In the genomic region with DNA sequence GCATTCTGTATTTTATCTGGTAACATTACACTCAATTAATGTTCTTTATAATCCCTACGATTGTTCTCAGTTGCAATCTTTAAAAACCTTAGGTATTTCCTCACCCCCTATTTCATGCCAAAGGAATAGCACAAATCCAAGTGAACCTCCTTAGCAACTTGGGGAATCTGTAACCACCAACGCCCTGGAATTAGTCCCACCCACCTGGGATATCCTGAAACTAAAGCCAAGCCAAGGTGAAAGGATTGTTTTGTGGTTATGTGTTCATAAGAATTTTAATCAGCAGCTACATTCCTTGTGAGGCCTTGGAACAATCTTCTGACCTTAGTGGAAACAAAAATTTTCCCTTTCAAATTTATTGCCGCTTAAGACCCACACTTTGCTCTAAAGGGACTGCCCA, we compare ENCODE assay signal across 18 cellular contexts.
DNase-seq lines count a peak whose midpoint lies in the region; ATAC-seq and TF ChIP-seq lines count a peak whose summit lies in the region.
"Had no signal": no experiment of that assay in that cellular context is flagged by ENCODE, and none has a peak within 500 bp of the region (broad histone marks: within the 10 kb centered on the region; RNA-seq: fewer than 3 reads in every experiment).

No MANE protein-coding gene starts in this region.

- no peaks in the 10 kb centered on the region for H3K36me3 ChIP-seq in RWPE2 (ENCODE audit: low read depth)

- intact Hi-C loops in sciatic nerve (cut with DNase I), result no loop called here

- ATAC-seq in RWPE2 (ENCODE audit: low read depth), result peak; percentile 42
- ATAC-seq in sciatic nerve, result peak; percentile 55
- no peak for ATAC-seq in HG03442 (IDR thresholded peaks at IDR 0.05; ENCODE audit: unreplicated experiment)
- ATAC-seq: A549, HCT116 had no signal

- DNase-seq in M059J (ENCODE audit: low read depth) (peak; percentile 28), RWPE2 (ENCODE audit: low spot score) (no peak), choroid plexus epithelial cell (ENCODE audit: low read depth) (peak; percentile 20), sciatic nerve (ENCODE audit: low spot score) (no peak), iPS-NIHi7 (ENCODE audit: extremely low spot score) (no peak), MV-4-11 (lab: John Stamatoyannopoulos, UW) (no peak)
- DNase-seq: AML-193; CD4-positive, alpha-beta memory T cell; DMS153; DMS79 treated with DMSO at 0.1 percent for 48 hours; GF-D8; GOT3; H7; HFFc6 had no signal

- no peaks in the 10 kb centered on the region for H3K4me1 ChIP-seq in RWPE2 (ENCODE audit: insufficient read depth, poor library complexity, severe bottlenecking)
- H3K4me1 ChIP-seq: A549 had no signal

- no peak overlapping the region for H3K27ac ChIP-seq in RWPE2 (ENCODE audit: poor library complexity, severe bottlenecking)
- H3K27ac ChIP-seq: A549, C4-2B had no signal

- H3K9me3 ChIP-seq in RWPE2 (ENCODE audit: severe bottlenecking), result no peaks in the 10 kb centered on the region
- H3K9me3 ChIP-seq: A549 had no signal

- H3K4me3 ChIP-seq in RWPE2 (ENCODE audit: severe bottlenecking) (no peak overlapping the region), choroid plexus epithelial cell (ENCODE audit: low read depth, low read length) (no peak overlapping the region)
- H3K4me3 ChIP-seq: A549 had no signal

- TF ChIP-seq CTCF in RWPE2 (IDR thresholded peaks at IDR 0.05; ENCODE audit: poor library complexity, severe bottlenecking), result no peak
- TF ChIP-seq CTCF in choroid plexus epithelial cell (conservative IDR thresholded peaks at IDR 0.05; ENCODE audit: low read depth, low read length), result no peak

- no peaks in the 10 kb centered on the region for H3K27me3 ChIP-seq in RWPE2 (ENCODE audit: insufficient read depth, poor library complexity, severe bottlenecking)

Comparison
In these comparisons a context has a peak if more than half of its experiments do, and no peak if none do; other contexts are left out.
1. DNase-seq: peak in M059J (single experiment) and choroid plexus epithelial cell (single experiment); none in RWPE2 (single experiment), sciatic nerve (single experiment), iPS-NIHi7 (single experiment) and MV-4-11 (single experiment).